In the genomic region with DNA sequence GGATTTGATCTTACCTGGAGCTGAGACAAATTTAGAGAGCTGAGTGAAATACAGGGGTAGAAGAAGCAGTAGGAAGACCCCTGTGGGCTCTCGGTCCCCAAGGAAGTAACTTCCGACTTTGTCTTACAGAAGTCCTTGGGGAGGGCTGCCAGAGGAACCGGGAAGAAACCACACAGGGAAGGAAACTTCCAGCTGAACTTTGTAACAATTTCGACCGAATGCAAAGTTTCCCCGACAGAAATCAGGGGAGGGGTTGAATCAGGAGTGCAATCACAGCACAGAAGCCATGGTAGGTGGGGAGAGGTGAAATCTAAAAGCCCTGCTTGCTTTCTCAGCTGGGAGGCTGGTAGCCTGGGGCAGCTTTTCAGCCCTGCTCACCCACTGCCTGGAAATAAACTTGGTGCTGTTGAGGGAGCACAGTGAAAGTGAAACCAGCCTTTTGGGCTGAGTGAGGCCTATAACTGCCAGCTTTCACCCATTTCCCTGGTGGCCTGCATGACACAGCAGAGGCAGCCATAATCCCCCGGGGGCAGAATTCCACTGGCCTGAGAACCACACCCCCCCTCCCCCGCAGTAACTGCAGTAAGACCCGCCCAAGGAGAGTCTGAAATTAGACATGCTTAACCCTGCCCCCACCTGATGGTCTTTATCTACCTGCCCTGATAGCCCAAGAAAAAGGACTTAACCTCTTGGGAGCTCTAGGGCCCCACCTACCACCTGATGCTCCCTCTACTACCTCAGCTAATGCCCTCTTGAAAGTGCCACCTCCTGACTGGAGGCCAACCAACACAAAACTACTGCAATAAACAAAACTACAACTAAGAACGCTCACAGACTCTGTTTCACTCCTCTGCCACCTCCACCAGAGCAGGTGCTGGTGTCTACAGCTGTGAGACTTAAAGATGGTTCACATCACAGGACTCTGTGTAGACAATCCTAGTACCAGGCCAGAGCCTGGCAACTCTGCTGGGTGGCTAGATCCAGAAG, we compare ENCODE assay signal across 8 cellular contexts.
DNase-seq lines count a peak whose midpoint lies in the region; ATAC-seq and TF ChIP-seq lines count a peak whose summit lies in the region.

No MANE protein-coding gene starts in this region.

- no peak overlapping the region for H3K4me3 Mint-ChIP-seq in MCF 10A (ENCODE audit: unreplicated experiment)

- DNase-seq in MCF 10A (ENCODE audit: unreplicated experiment) (peak; percentile 41), breast epithelium (ENCODE audit: low spot score in 2 of 2) (no peak), T1000 (lab: John Stamatoyannopoulos, UW) (peak; percentile 52), cerebellum (ENCODE audit: low spot score) (no peak), cardiac septum (ENCODE audit: low spot score) (no peak), lower leg skin (ENCODE audit: low spot score in 2 of 2) (no peak)
- no peak for DNase-seq in activated CD4-positive, alpha-beta T cell treated with anti-CD3 and anti-CD28 coated beads for 1 hour

- no peak for TF ChIP-seq POLR2A in breast epithelium (IDR thresholded peaks at IDR 0.05)
- no peak for TF ChIP-seq POLR2A in lower leg skin (IDR thresholded peaks at IDR 0.05)

- H3K36me3 ChIP-seq in breast epithelium = no peaks in the 10 kb centered on the region

- no peaks in the 10 kb centered on the region for H3K9me3 Mint-ChIP-seq in MCF 10A (ENCODE audit: unreplicated experiment)

- H3K27ac ChIP-seq in breast epithelium = peak overlapping the region in 1 of 2 donors; percentile 59

- no peaks in the 10 kb centered on the region for H3K9me3 ChIP-seq in breast epithelium

- no TSS peak for BruUV-seq in MCF 10A (replicated peaks; lab: Mats Ljungman, UMichigan)

- CTCF ChIA-PET in MCF 10A (lab: Yijun Ruan, JAX) = interaction anchor here (0.6 to 0.9 kb wide), 3 partner anchors 8 to 1097 kb away, joined by 3 read pairs; no protein-coding TSS in a partner anchor

- POLR2A ChIA-PET in MCF 10A (lab: Yijun Ruan, JAX) = interaction anchor here (0.7 kb wide), 1 partner anchor 11 kb away, joined by 3 read pairs; no protein-coding TSS in a partner anchor

- H3K27me3 ChIP-seq in breast epithelium = no peaks in the 10 kb centered on the region

- intact Hi-C loops in MCF 10A (cut with micrococcal nuclease) = no loop called here
- intact Hi-C loops in breast epithelium (cut with DNase I; ENCODE audit: low total_unique reads) = no loop called here
- intact Hi-C loops in cardiac septum (cut with DNase I) = no loop called here
- intact Hi-C loops in lower leg skin (cut with DNase I; ENCODE audit: low total_unique reads) = no loop called here

- H3K27me3 Mint-ChIP-seq in MCF 10A (ENCODE audit: insufficient read depth, unreplicated experiment) = no peaks in the 10 kb centered on the region

- WGBS in lower leg skin, 2 donors = 71 to 79% methylated on average over 10 of the region's 10 CpGs

- H3K4me1 Mint-ChIP-seq in MCF 10A (ENCODE audit: insufficient read depth, unreplicated experiment) = no peaks in the 10 kb centered on the region

- TF ChIP-seq CTCF in MCF 10A (IDR thresholded peaks at IDR 0.05; ENCODE audit: unreplicated experiment) (no peak), breast epithelium (IDR thresholded peaks at IDR 0.05) (no peak), lower leg skin (IDR thresholded peaks at IDR 0.05) (no peak)

- no peak overlapping the region for H3K27ac Mint-ChIP-seq in MCF 10A (ENCODE audit: low read depth, unreplicated experiment)

- H3K4me3 ChIP-seq in breast epithelium (peak overlapping the region in 1 of 3 donors; percentile 42), lower leg skin (ENCODE audit: low read depth, poor library complexity, severe bottlenecking) (no peak overlapping the region)

- H3K4me1 ChIP-seq in breast epithelium = no peaks in the 10 kb centered on the region

- peak; percentile 93 for ATAC-seq in HG03175 (IDR thresholded peaks at IDR 0.05; ENCODE audit: unreplicated experiment)

- H3K36me3 Mint-ChIP-seq in MCF 10A (ENCODE audit: insufficient read depth, unreplicated experiment) = no peaks in the 10 kb centered on the region

Comparison
In these comparisons a context has a peak if more than half of its experiments do, and no peak if none do; other contexts are left out.
1. DNase-seq: peak in MCF 10A (single experiment) and T1000 (single experiment); none in breast epithelium (0 of 2), cerebellum (single experiment), cardiac septum (single experiment), activated CD4-positive, alpha-beta T cell treated with anti-CD3 and anti-CD28 coated beads for 1 hour (single experiment) and lower leg skin (0 of 2).